ENCODE assay signal across 28 cellular contexts in genomic region chr2:42363413-42363812, GRCh38.
"Had no signal": no experiment of that assay in that cellular context is flagged by ENCODE, and none has a peak within 500 bp of the region (broad histone marks: within the 10 kb centered on the region; RNA-seq: fewer than 3 reads in every experiment).

No MANE protein-coding gene starts in this region.

- FAIRE-seq: small intestine, urothelium cell line had no signal

- H3K27ac Mint-ChIP-seq: natural killer cell; nephron; stimulated activated effector memory CD8-positive, alpha-beta T cell treated with anti-CD3 and anti-CD28 coated beads, Interleukin-12 subunit alpha, Interleukin-12 subunit beta, amount 100 ng/mL, for 72 hours; stimulated activated naive B cell treated with anti-CD40 and anti-IgM and Interleukin-4, amounts not matched to agents 10 μg/mL and 1 μg/mL and 100 μg/mL, for 72 hours; stimulated activated naive CD8-positive, alpha-beta T cell treated with anti-CD3 and anti-CD28 coated beads, Interleukin-15, Interleukin-2, amounts not matched to agents 100 ng/mL and 50 ng/mL, for 24 hours had no signal

- H3K9ac ChIP-seq: parathyroid adenoma had no signal

- H3K9me3 Mint-ChIP-seq: naive thymus-derived CD4-positive, alpha-beta T cell; natural killer cell; nephron; neural crest cell; stimulated activated effector memory CD8-positive, alpha-beta T cell treated with anti-CD3 and anti-CD28 coated beads, Interleukin-12 subunit alpha, Interleukin-12 subunit beta, amount 100 ng/mL, for 72 hours; stimulated activated naive B cell treated with anti-CD40 and anti-IgM and Interleukin-4, amounts not matched to agents 10 μg/mL and 1 μg/mL and 100 μg/mL, for 72 hours; stimulated activated naive CD8-positive, alpha-beta T cell treated with anti-CD3 and anti-CD28 coated beads, Interleukin-15, Interleukin-2, amounts not matched to agents 100 ng/mL and 50 ng/mL, for 24 hours had no signal

- H3K36me3 Mint-ChIP-seq: naive thymus-derived CD4-positive, alpha-beta T cell; natural killer cell; stimulated activated naive B cell treated with anti-CD40 and anti-IgM and Interleukin-4, amounts not matched to agents 10 μg/mL and 1 μg/mL and 100 μg/mL, for 72 hours had no signal

- ATAC-seq: naive thymus-derived CD4-positive, alpha-beta T cell; natural killer cell; right cardiac atrium; right lobe of liver; stimulated activated effector memory CD8-positive, alpha-beta T cell treated with anti-CD3 and anti-CD28 coated beads, Interleukin-12 subunit alpha, Interleukin-12 subunit beta, amount 100 ng/mL, for 72 hours; stimulated activated naive B cell treated with anti-CD40 and anti-IgM and Interleukin-4, amounts not matched to agents 10 μg/mL and 1 μg/mL and 100 μg/mL, for 72 hours had no signal

- H3K27ac ChIP-seq: neutrophil, ovary, parathyroid adenoma, prostate gland, right lobe of liver, sigmoid colon, stomach, thoracic aorta, thyroid gland, tibial nerve, upper lobe of left lung, vagina had no signal

- H3K4me3 Mint-ChIP-seq: naive thymus-derived CD4-positive, alpha-beta T cell; natural killer cell; nephron; neural crest cell; stimulated activated effector memory CD8-positive, alpha-beta T cell treated with anti-CD3 and anti-CD28 coated beads, Interleukin-12 subunit alpha, Interleukin-12 subunit beta, amount 100 ng/mL, for 72 hours; stimulated activated naive B cell treated with anti-CD40 and anti-IgM and Interleukin-4, amounts not matched to agents 10 μg/mL and 1 μg/mL and 100 μg/mL, for 72 hours; stimulated activated naive CD8-positive, alpha-beta T cell treated with anti-CD3 and anti-CD28 coated beads, Interleukin-15, Interleukin-2, amounts not matched to agents 100 ng/mL and 50 ng/mL, for 24 hours had no signal

- H3K27me3 Mint-ChIP-seq: stimulated activated naive CD8-positive, alpha-beta T cell treated with anti-CD3 and anti-CD28 coated beads, Interleukin-15, Interleukin-2, amounts not matched to agents 100 ng/mL and 50 ng/mL, for 24 hours had no signal

- DNase-seq: naive thymus-derived CD4-positive, alpha-beta T cell; natural killer cell; ovary; right cardiac atrium; right lobe of liver; sigmoid colon; small intestine; stimulated activated CD4-positive, alpha-beta T cell treated with anti-CD3 and anti-CD28 coated beads, Interleukin-15, amount 100 ng/mL, for 24 hours; stimulated activated CD4-positive, alpha-beta T cell treated with anti-CD3 and anti-CD28 coated beads, Interleukin-2, amount 100 ng/mL, for 24 hours; stimulated activated CD4-positive, alpha-beta T cell treated with anti-CD3 and anti-CD28 coated beads, Interleukin-2, amount 100 ng/mL, for 48 hours; stimulated activated CD4-positive, alpha-beta T cell treated with anti-CD3 and anti-CD28 coated beads, Interleukin-4, amount 100 ng/mL, for 24 hours; stimulated activated naive B cell treated with anti-CD40 and anti-IgM and Interleukin-4, amounts not matched to agents 10 μg/mL and 1 μg/mL and 100 μg/mL, for 72 hours; stimulated activated naive CD4-positive, alpha-beta T cell treated with Interleukin-2 at 50 U/mL for 16 hours; stomach; thyroid gland; trophoblast cell; upper lobe of left lung had no signal

- H3K36me3 ChIP-seq: neutrophil, ovary, prostate gland, right lobe of liver, sigmoid colon, stomach, thoracic aorta, thyroid gland, tibial nerve, upper lobe of left lung, vagina had no signal

- H3K4me3 ChIP-seq: ovary, prostate gland, right lobe of liver, sigmoid colon, stomach, thoracic aorta, thyroid gland, tibial nerve, upper lobe of left lung, vagina had no signal

- H2AFZ ChIP-seq: parathyroid adenoma had no signal

- H3K9me3 ChIP-seq: neutrophil, ovary, prostate gland, right lobe of liver, sigmoid colon, stomach, thoracic aorta, thyroid gland, tibial nerve, upper lobe of left lung, vagina had no signal

- H3K27me3 ChIP-seq: ovary, right lobe of liver, sigmoid colon, stomach, thyroid gland, tibial nerve, upper lobe of left lung, vagina had no signal
